ENCODE assay signal across 8 cellular contexts in genomic region chr1:153991151-153991472, GRCh38. TPM values are rescaled to one million over a fixed set of nuclear protein-coding genes. Genes with fewer than 3 reads are reported as not detected.
DNase-seq lines count a peak whose midpoint lies in the region; ATAC-seq and TF ChIP-seq lines count a peak whose summit lies in the region.

No MANE protein-coding gene starts in this region.

- H3K36me3 ChIP-seq in PC-3 (ENCODE audit: low read depth, low read length), result peaks cover 27% of the 10 kb centered on the region
- H3K36me3 ChIP-seq in endodermal cell (ENCODE audit: control insufficient read depth, insufficient read depth, low read length), result peaks cover 45% of the 10 kb centered on the region
- peaks cover 14% of the 10 kb centered on the region for H3K36me3 ChIP-seq in neural progenitor cell

- WGBS in endodermal cell (ENCODE audit: insufficient coverage in 1 of 2, insufficient read length in 1 of 2), 2 experiments, result 0 to 5% methylated on average over 2 to 4 of the region's 6 CpGs

- no peak for DNase-seq in CD14-positive monocyte (ENCODE audit: low spot score)
- no peak for DNase-seq in PC-3
- DNase-seq in endodermal cell, result no peak
- DNase-seq in neural progenitor cell (ENCODE audit: low spot score), result no peak
- no peak for DNase-seq in medulla oblongata (ENCODE audit: extremely low spot score)
- DNase-seq in mesenteric fat pad (ENCODE audit: low spot score), result no peak
- DNase-seq in GM19240 (ENCODE audit: insufficient read length, low spot score), result no peak

- H3K4me1 Mint-ChIP-seq in CD14-positive monocyte (peaks cover 30% of the 10 kb centered on the region), endodermal cell (peaks cover 15% of the 10 kb centered on the region), neural progenitor cell (peaks cover 28% of the 10 kb centered on the region)

- no peak overlapping the region for H2AFZ ChIP-seq in PC-3 (ENCODE audit: low read length)
- H2AFZ ChIP-seq in neural progenitor cell (replicated peaks), result no peak overlapping the region

- no peak for ATAC-seq in PC-3
- ATAC-seq in GM18868 (IDR thresholded peaks at IDR 0.05; ENCODE audit: unreplicated experiment), result no peak

- H3K27ac Mint-ChIP-seq in CD14-positive monocyte (peak overlapping the region; percentile 98 to 100 (median 100)), endodermal cell (peak overlapping the region; percentile 99), neural progenitor cell (peak overlapping the region; percentile 39)

- intact Hi-C loops in CD14-positive monocyte (cut with micrococcal nuclease), result loop anchor here in 1 of 2 donors (5.0 kb wide), 1 partner anchor 281 kb away; the partner anchor contains the start of gene HAX1
- intact Hi-C loops in PC-3 (cut with micrococcal nuclease), result no loop called here

- H3K36me3 Mint-ChIP-seq in CD14-positive monocyte, result peaks cover 25 to 44% of the 10 kb centered on the region in 2 donors
- peaks cover 43% of the 10 kb centered on the region for H3K36me3 Mint-ChIP-seq in endodermal cell (ENCODE audit: low read depth)
- peaks cover 30% of the 10 kb centered on the region for H3K36me3 Mint-ChIP-seq in neural progenitor cell

- H3K4me3 ChIP-seq in PC-3 (ENCODE audit: low read length), result peak overlapping the region; percentile 94
- peak overlapping the region; percentile 99 for H3K4me3 ChIP-seq in endodermal cell (ENCODE audit: low read length)
- peak overlapping the region; percentile 87 for H3K4me3 ChIP-seq in neural progenitor cell

- peaks cover 18% of the 10 kb centered on the region for H3K4me1 ChIP-seq in PC-3 (ENCODE audit: insufficient read depth, low read length)
- no peaks in the 10 kb centered on the region for H3K4me1 ChIP-seq in endodermal cell (ENCODE audit: control insufficient read depth, insufficient read depth, low read length)
- H3K4me1 ChIP-seq in neural progenitor cell, result peaks cover 14% of the 10 kb centered on the region

- peak overlapping the region; percentile 95 for H3K9ac ChIP-seq in PC-3 (ENCODE audit: low read length)
- H3K9ac ChIP-seq in endodermal cell (ENCODE audit: extremely low read depth, low read length, poor library complexity, severe bottlenecking), result peak overlapping the region; percentile 94
- H3K9ac ChIP-seq in neural progenitor cell, result peak overlapping the region; percentile 87

- H3K27me3 Mint-ChIP-seq in CD14-positive monocyte (ENCODE audit: low read depth in 3 of 3), result peaks cover 0 to 2% (median 0%) of the 10 kb centered on the region in 3 donors
- H3K27me3 Mint-ChIP-seq in endodermal cell (ENCODE audit: insufficient read depth), result no peaks in the 10 kb centered on the region
- H3K27me3 Mint-ChIP-seq in neural progenitor cell (ENCODE audit: insufficient read depth, low read depth), result peaks cover 6% of the 10 kb centered on the region

- BruUV-seq in PC-3 (replicated peaks; lab: Mats Ljungman, UMichigan), result TSS peak; percentile 80

- no peaks in the 10 kb centered on the region for H3K9me2 ChIP-seq in PC-3 (replicated peaks; ENCODE audit: low read length)

- POLR2A ChIA-PET in PC-3 (lab: Charles Lee; ENCODE audit: unreplicated experiment), result interaction anchor here (0.5 to 0.6 kb wide), 2 partner anchors 206 to 332 kb away, joined by 3 to 6 read pairs; no protein-coding TSS in a partner anchor

- peak overlapping the region; percentile 91 to 97 for H3K4me3 Mint-ChIP-seq in CD14-positive monocyte
- peak overlapping the region; percentile 95 for H3K4me3 Mint-ChIP-seq in endodermal cell
- H3K4me3 Mint-ChIP-seq in neural progenitor cell, result peak overlapping the region; percentile 98

- H3K4me2 ChIP-seq in PC-3 (ENCODE audit: low read length) (peak overlapping the region; percentile 83), neural progenitor cell (peak overlapping the region; percentile 100)

- CTCF ChIA-PET in PC-3 (lab: Charles Lee), result no interaction called here

- TF ChIP-seq CTCF in CD14-positive monocyte (IDR thresholded peaks at IDR 0.05) (no peak), PC-3 (conservative IDR thresholded peaks at IDR 0.05; ENCODE audit: low read depth, low read length) (no peak), endodermal cell (conservative IDR thresholded peaks at IDR 0.05) (no peak), neural progenitor cell (IDR thresholded peaks at IDR 0.05) (no peak)

- H3K27ac ChIP-seq in PC-3 (ENCODE audit: low read length) (peak overlapping the region; percentile 69), endodermal cell (ENCODE audit: low read depth, low read length) (no peak overlapping the region), neural progenitor cell (peak overlapping the region; percentile 34)

- H3K79me2 ChIP-seq in PC-3 (ENCODE audit: low read length), result peaks cover 24% of the 10 kb centered on the region
- peaks cover 29% of the 10 kb centered on the region for H3K79me2 ChIP-seq in neural progenitor cell (ENCODE audit: low read depth)

- no peaks in the 10 kb centered on the region for H3K9me3 ChIP-seq in PC-3 (ENCODE audit: low read length)
- H3K9me3 ChIP-seq in endodermal cell (ENCODE audit: control insufficient read depth, low read length), result no peaks in the 10 kb centered on the region
- H3K9me3 ChIP-seq in neural progenitor cell (ENCODE audit: low read depth), result no peaks in the 10 kb centered on the region

- no peaks in the 10 kb centered on the region for H3K27me3 ChIP-seq in PC-3 (ENCODE audit: low read length)
- H3K27me3 ChIP-seq in endodermal cell (ENCODE audit: control insufficient read depth, insufficient read depth, low read length, poor library complexity, severe bottlenecking), result no peaks in the 10 kb centered on the region
- no peaks in the 10 kb centered on the region for H3K27me3 ChIP-seq in neural progenitor cell

- H4K20me1 ChIP-seq in PC-3 (ENCODE audit: low read length) (peaks cover 17% of the 10 kb centered on the region), neural progenitor cell (ENCODE audit: low read depth) (peaks cover 18% of the 10 kb centered on the region)

- H3K9me3 Mint-ChIP-seq in CD14-positive monocyte (peaks cover 0 to 2% (median 0%) of the 10 kb centered on the region in 7 donors), endodermal cell (peaks cover 4% of the 10 kb centered on the region), neural progenitor cell (no peaks in the 10 kb centered on the region)

- peaks cover 17% of the 10 kb centered on the region for H3F3A ChIP-seq in PC-3 (ENCODE audit: low read length, unreplicated experiment)
- H3F3A ChIP-seq in neural progenitor cell (ENCODE audit: low read depth), result peaks cover 61% of the 10 kb centered on the region

RNA-seq across cellular contexts. Expression of gene RPS27, which starts 0.6 kb away (rescaled TPM):
- polyA plus RNA-seq in CD14-positive monocyte, result 1,000 to 10,000 TPM; 4,186 to 4,309 TPM
- 1,964 and 2,544 TPM in 2 replicates for total RNA-seq in PC-3 (2014; rRNA removed)
- total RNA-seq in endodermal cell, result 1,000 to 10,000 TPM; 1,800 to 2,084 TPM
- 7,314 TPM for polyA plus RNA-seq in endodermal cell (2013, experiment 1 of 2)
- 7,010 TPM for polyA plus RNA-seq in endodermal cell (2013, experiment 2 of 2)
- 3,368 and 3,415 TPM in 2 replicates for total RNA-seq in neural progenitor cell (ENCODE audit: low replicate concordance)
- total RNA-seq in mesenteric fat pad, result 1,095 TPM

RNA-seq across cellular contexts. Expression of gene RAB13, which starts 5.0 kb away (rescaled TPM):
- 1 to 10 TPM; 3.9 to 5.1 TPM for polyA plus RNA-seq in CD14-positive monocyte
- 41.2 and 42.3 TPM in 2 replicates for total RNA-seq in PC-3 (2014; rRNA removed)
- 10 to 100 TPM; 80.3 to 97.1 TPM for total RNA-seq in endodermal cell
- 83.7 TPM for polyA plus RNA-seq in endodermal cell (2013, experiment 1 of 2)
- polyA plus RNA-seq in endodermal cell (2013, experiment 2 of 2), result 82.5 TPM
- total RNA-seq in neural progenitor cell (ENCODE audit: low replicate concordance), result 14.3 and 15.1 TPM in 2 replicates
- total RNA-seq in mesenteric fat pad, result 144 TPM

RNA-seq across cellular contexts. Expression of gene JTB, which starts 13.6 kb away (rescaled TPM):
- polyA plus RNA-seq in CD14-positive monocyte, result 100 to 1,000 TPM; 312 to 391 TPM
- total RNA-seq in PC-3 (2014; rRNA removed) (377 and 388 TPM in 2 replicates), endodermal cell (10 to 100 TPM; 63.6 to 72.8 TPM), neural progenitor cell (ENCODE audit: low replicate concordance) (47.7 and 94.7 TPM in 2 replicates), mesenteric fat pad (102 TPM)
- polyA plus RNA-seq in endodermal cell (2013, experiment 1 of 2), result 79.1 TPM
- polyA plus RNA-seq in endodermal cell (2013, experiment 2 of 2), result 74.1 TPM

RNA-seq across cellular contexts. Expression of gene CREB3L4, which starts 23.4 kb away (rescaled TPM):
- polyA plus RNA-seq in CD14-positive monocyte, result 1 to 10 TPM; 5.0 to 6.8 TPM
- total RNA-seq in PC-3 (2014; rRNA removed), result 22.9 and 28.7 TPM in 2 replicates
- 10 to 100 TPM; 15.6 to 23.9 TPM for total RNA-seq in endodermal cell
- 24.4 TPM for polyA plus RNA-seq in endodermal cell (2013, experiment 1 of 2)
- 22.3 TPM for polyA plus RNA-seq in endodermal cell (2013, experiment 2 of 2)
- total RNA-seq in neural progenitor cell (ENCODE audit: low replicate concordance), result 33.8 and 39.7 TPM in 2 replicates
- 5.1 TPM for total RNA-seq in mesenteric fat pad

RNA-seq across cellular contexts. Expression of gene SLC39A1, which starts 27.8 kb away (rescaled TPM):
- 10 to 100 TPM; 82.1 to 83.1 TPM for polyA plus RNA-seq in CD14-positive monocyte
- total RNA-seq in PC-3 (2014; rRNA removed), result 201 and 224 TPM in 2 replicates
- total RNA-seq in endodermal cell, result 100 to 1,000 TPM; 129 to 154 TPM
- polyA plus RNA-seq in endodermal cell (2013, experiment 1 of 2), result 97.1 TPM
- 96.8 TPM for polyA plus RNA-seq in endodermal cell (2013, experiment 2 of 2)
- 73.2 and 131 TPM in 2 replicates for total RNA-seq in neural progenitor cell (ENCODE audit: low replicate concordance)
- 92.2 TPM for total RNA-seq in mesenteric fat pad

Comparison
In these comparisons a context has a peak if more than half of its experiments do, and no peak if none do; other contexts are left out.
1. H3K27ac Mint-ChIP-seq: peak in every context shown above with its lines; median percentile 100 in CD14-positive monocyte; 99 in endodermal cell; 39 in neural progenitor cell.